ENCODE assay signal across 15 cellular contexts in the genomic region with DNA sequence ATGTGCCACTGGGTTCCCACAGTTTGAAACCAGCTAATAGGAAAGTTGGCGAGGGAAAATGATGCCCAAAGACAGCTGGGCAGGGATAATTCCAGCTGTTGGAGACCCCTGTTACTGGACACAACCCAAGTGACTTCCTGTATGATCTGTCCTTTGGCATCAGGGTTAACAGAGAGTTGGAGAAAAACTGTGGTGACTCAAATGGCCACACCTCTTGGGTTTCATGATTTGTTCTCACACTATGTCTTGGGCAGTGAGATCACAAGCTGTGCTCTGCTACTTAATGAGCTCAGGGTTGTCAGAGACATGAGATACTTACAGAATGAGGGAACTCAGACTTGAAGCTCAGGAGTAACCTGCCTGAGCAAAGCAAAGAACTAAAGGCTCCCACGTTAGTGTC. TPM values are rescaled to one million over a fixed set of nuclear protein-coding genes. Genes with fewer than 3 reads are reported as not detected.
DNase-seq lines count a peak whose midpoint lies in the region; TF ChIP-seq lines count a peak whose summit lies in the region.
"Had no signal": no experiment of that assay in that cellular context is flagged by ENCODE, and none has a peak within 500 bp of the region (broad histone marks: within the 10 kb centered on the region; RNA-seq: fewer than 3 reads in every experiment).

No MANE protein-coding gene starts in this region.

- H3K9me3 ChIP-seq in ascending aorta (no peaks in the 10 kb centered on the region), tibial nerve (no peaks in the 10 kb centered on the region)

- no peak for TF ChIP-seq POLR2A in tibial nerve (IDR thresholded peaks at IDR 0.05)

- DNase-seq in EH (ENCODE audit: low read depth), result peak; percentile 66
- peak; percentile 3 for DNase-seq in HFF-Myc (ENCODE audit: extremely low read depth, low read depth)
- no peak for DNase-seq in ascending aorta (ENCODE audit: low spot score in 2 of 2)
- DNase-seq in iris pigment epithelial cell (ENCODE audit: low read depth), result peak; percentile 53
- no peak for DNase-seq in ecto neural progenitor cell (ENCODE audit: low spot score)
- no peak for DNase-seq in tibial nerve (ENCODE audit: low spot score in 2 of 2)
- DNase-seq in SK-N-DZ (ENCODE audit: low spot score), result no peak
- DNase-seq in SKM-1 treated with dmso at 0.1 percent for 144 hours (lab: John Stamatoyannopoulos, UW; ENCODE audit: unreplicated experiment), result no peak
- DNase-seq: activated CD4-positive, alpha-beta T cell treated with anti-CD3 and anti-CD28 coated beads, Interleukin-2, amount 50 U/mL, for 48 hours; activated gamma-delta T cell treated with Interleukin-2 at 50 U/mL for 16 hours; cerebellar nuclear complex; foreskin melanocyte; NCI-H2171 treated with DMSO at 0.1 percent for 48 hours; T-helper 9 cell had no signal

- H3K27ac ChIP-seq in ascending aorta (peak overlapping the region; percentile 52 to 62), tibial nerve (no peak overlapping the region)

- H3K36me3 ChIP-seq in ascending aorta (no peaks in the 10 kb centered on the region), tibial nerve (no peaks in the 10 kb centered on the region)

- intact Hi-C loops in ascending aorta (cut with DNase I), result no loop called here

- H3K4me3 ChIP-seq in HFF-Myc (replicated peaks; ENCODE audit: low read depth, low read length), result no peak overlapping the region
- no peak overlapping the region for H3K4me3 ChIP-seq in ascending aorta
- no peak overlapping the region for H3K4me3 ChIP-seq in tibial nerve

- 29 to 84% methylated on average over 2 of the region's 2 CpGs for WGBS in tibial nerve, 2 donors

- no peak for TF ChIP-seq CTCF in HFF-Myc (IDR thresholded peaks at IDR 0.05; ENCODE audit: low read depth, low read length, missing control alignments)
- TF ChIP-seq CTCF in ascending aorta (IDR thresholded peaks at IDR 0.05), result no peak
- TF ChIP-seq CTCF in tibial nerve (IDR thresholded peaks at IDR 0.05), result no peak

- no peaks in the 10 kb centered on the region for H3K4me1 ChIP-seq in ascending aorta
- peaks cover 0 to 8% (median 0%) of the 10 kb centered on the region in 4 donors for H3K4me1 ChIP-seq in tibial nerve

- TF ChIP-seq EP300 in tibial nerve (IDR thresholded peaks at IDR 0.05), result no peak

- no peaks in the 10 kb centered on the region for H3K27me3 ChIP-seq in ascending aorta
- peaks cover 0 to 1% of the 10 kb centered on the region in 2 donors for H3K27me3 ChIP-seq in tibial nerve

RNA-seq across cellular contexts. Expression of a gene that starts 3.9 kb away (rescaled TPM):
- total RNA-seq in ascending aorta, result not detected
- total RNA-seq in tibial nerve, result 1 to 10 TPM in 1 of 4 donors, under 1 TPM in 1, not detected in 2; 0.63 to 8.8 TPM
- not detected in 2 replicates for polyA plus RNA-seq in SK-N-DZ (2014; cell fraction: cytosol; rRNA removed)
- polyA plus RNA-seq in SK-N-DZ (2014; cell fraction: nucleus; rRNA removed), result not detected in 2 replicates
- polyA plus RNA-seq: CD14-positive monocyte had no signal

Comparison
In these comparisons a context has a peak if more than half of its experiments do, and no peak if none do; other contexts are left out.
1. DNase-seq: peak in EH (single experiment), HFF-Myc (single experiment) and iris pigment epithelial cell (single experiment); none in ascending aorta (0 of 2), ecto neural progenitor cell (single experiment), tibial nerve (0 of 2), SK-N-DZ (single experiment) and SKM-1 treated with dmso at 0.1 percent for 144 hours (single experiment).
2. H3K27ac ChIP-seq: peak in ascending aorta (2 of 2); none in tibial nerve (0 of 4).